1 cellular context compared by ENCODE assay signal in genomic region chr17:50953831-50954601, GRCh38.
TF ChIP-seq lines count a peak whose summit lies in the region.

No MANE protein-coding gene starts in this region.

TF ChIP-seq in neural cell, 6 proteins besides CTCF, POLR2A, EP300 and RAD21 (continued from another document):
- TF ChIP-seq REST (IDR thresholded peaks at IDR 0.05; ENCODE audit: borderline replicate concordance) (no peak), TAF1 (IDR thresholded peaks at IDR 0.05; ENCODE audit: low read depth) (no peak)
TF ChIP-seq in neural cell: peak in this region for 2.
